ENCODE assay signal across 27 cellular contexts in the genomic region with DNA sequence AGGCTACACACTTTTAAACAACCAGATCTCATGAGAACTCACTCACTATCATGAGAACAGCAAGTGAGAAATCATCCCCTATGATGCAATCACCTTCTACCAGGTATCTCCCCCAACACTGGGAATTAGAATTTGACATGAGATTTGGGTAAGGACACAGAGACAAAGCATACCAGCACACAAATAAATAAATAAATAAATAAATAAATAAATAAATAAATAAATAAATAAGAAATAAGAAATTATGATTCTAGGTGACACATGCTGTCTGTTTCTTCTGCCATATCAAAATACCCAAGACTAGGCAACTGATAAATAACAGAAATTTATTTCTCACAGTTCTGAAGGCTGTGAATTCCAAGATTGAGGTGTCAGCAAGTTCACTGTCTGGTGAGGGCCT.
"Had no signal": no experiment of that assay in that cellular context is flagged by ENCODE, and none has a peak within 500 bp of the region (broad histone marks: within the 10 kb centered on the region; RNA-seq: fewer than 3 reads in every experiment).

No MANE protein-coding gene starts in this region.

- H2AFZ ChIP-seq: hepatocyte had no signal

- H3K4me2 ChIP-seq: hepatocyte had no signal

- H3K27ac ChIP-seq: coronary artery, dorsolateral prefrontal cortex, epithelial cell of prostate, esophagus muscularis mucosa, esophagus squamous epithelium, foreskin keratinocyte, gastrocnemius medialis, gastroesophageal sphincter, heart left ventricle, hepatocyte had no signal

- ATAC-seq: effector memory CD8-positive, alpha-beta T cell; esophagus mucosa; foreskin keratinocyte; gastrocnemius medialis; gastroesophageal sphincter; heart left ventricle had no signal

- H3K9me3 ChIP-seq: esophagus muscularis mucosa, esophagus squamous epithelium, gastrocnemius medialis had no signal

- H3K79me2 ChIP-seq: hepatocyte had no signal

- FAIRE-seq: colon, endometrium, endothelial cell of umbilical vein, frontal cortex had no signal

- H3K4me3 ChIP-seq: coronary artery, dorsolateral prefrontal cortex, esophagus muscularis mucosa, esophagus squamous epithelium, gastrocnemius medialis, gastroesophageal sphincter, heart left ventricle, hepatocyte had no signal

- H3K4me1 ChIP-seq: esophagus muscularis mucosa, esophagus squamous epithelium, foreskin keratinocyte, gastrocnemius medialis, gastroesophageal sphincter, heart left ventricle had no signal

- H3K27me3 ChIP-seq: dorsolateral prefrontal cortex, esophagus muscularis mucosa, esophagus squamous epithelium, foreskin keratinocyte, gastrocnemius medialis, gastroesophageal sphincter, heart left ventricle, hepatocyte had no signal

- H3K36me3 ChIP-seq: esophagus muscularis mucosa, esophagus squamous epithelium, gastrocnemius medialis, gastroesophageal sphincter, heart left ventricle had no signal

- DNase-seq: cortex of kidney; dermis blood vessel endothelial cell; dorsolateral prefrontal cortex; effector CD4-positive, alpha-beta T cell; effector CD8-positive, alpha-beta T cell; effector memory CD4-positive, alpha-beta T cell; effector memory CD8-positive, alpha-beta T cell; endodermal cell; esophagus squamous epithelium; foreskin fibroblast; foreskin keratinocyte; foreskin melanocyte; gastrocnemius medialis; glutamatergic neuron; head of caudate nucleus; heart left ventricle; hippocampal formation had no signal
